In genomic region chr6:7725412-7725811, GRCh38 we compare ENCODE assay signal across 8 cellular contexts. TPM values are rescaled to one million over a fixed set of nuclear protein-coding genes. Genes with fewer than 3 reads are reported as not detected.
DNase-seq lines count a peak whose midpoint lies in the region; ATAC-seq, FAIRE-seq and TF ChIP-seq lines count a peak whose summit lies in the region.

No MANE protein-coding gene starts in this region.

- POLR2A ChIA-PET in CD8-positive, alpha-beta memory T cell (lab: Charles Lee) = no interaction called here
- POLR2A ChIA-PET in PC-9 (lab: Charles Lee; ENCODE audit: unreplicated experiment) = no interaction called here
- POLR2A ChIA-PET in endothelial cell of umbilical vein (lab: Charles Lee) = interaction anchor here (0.6 to 1.6 kb wide), 7 partner anchors 10 to 404 kb away, joined by 3 to 10 read pairs (median 4); no protein-coding TSS in a partner anchor

- DNase-seq in CD8-positive, alpha-beta memory T cell = no peak
- no peak for DNase-seq in PC-9
- DNase-seq in endothelial cell of umbilical vein (ENCODE audit: low read depth, low spot score) = no peak
- DNase-seq in ovary = peak in 1 of 5 donors; percentile 28
- DNase-seq in kidney glomerular epithelial cell (lab: John Stamatoyannopoulos, UW) = no peak
- no peak for DNase-seq in anterior cingulate cortex (lab: John Stamatoyannopoulos, UW)
- DNase-seq in NCI-H69 (lab: John Stamatoyannopoulos, UW) = no peak

- peaks cover 39% of the 10 kb centered on the region for H3K27me3 ChIP-seq in CD8-positive, alpha-beta memory T cell (ENCODE audit: insufficient read depth, low read length, poor library complexity, severe bottlenecking)
- H3K27me3 ChIP-seq in PC-9 (ENCODE audit: insufficient read depth, low read depth) (0 out of 2 replicates have a peak, but pooled peaks cover 4% of the 10 kb centered on the region), endothelial cell of umbilical vein (ENCODE audit: control insufficient read depth in 2 of 2, insufficient read depth in 2 of 2, low read length in 2 of 2) (no peaks in the 10 kb centered on the region), ovary (no peaks in the 10 kb centered on the region)

- H3F3A ChIP-seq in PC-9 (ENCODE audit: insufficient read depth, low read depth) = peaks cover 8% of the 10 kb centered on the region

- H3K4me3 Mint-ChIP-seq in CD8-positive, alpha-beta memory T cell = peak overlapping the region in 6 of 7 donors; percentile 52 to 77 (median 62)

- H3K79me2 ChIP-seq in PC-9 (ENCODE audit: low read depth) = no peaks in the 10 kb centered on the region
- peaks cover 47% of the 10 kb centered on the region for H3K79me2 ChIP-seq in endothelial cell of umbilical vein (ENCODE audit: control insufficient read depth, insufficient read depth, low read length)

- no peak overlapping the region for H3K4me3 ChIP-seq in CD8-positive, alpha-beta memory T cell (ENCODE audit: low read length)
- H3K4me3 ChIP-seq in PC-9 (peak overlapping the region; percentile 71; the same call in 1 of the 2 replicates), endothelial cell of umbilical vein (replicated peaks in 1 of 3; ENCODE audit: insufficient read depth in 1 of 3, low read depth in 1 of 3, low read length in 3 of 3) (peak overlapping the region in 1 of 3 experiments; percentile 21), ovary (peak overlapping the region; percentile 44)

- H3K4me2 ChIP-seq in PC-9 (peak overlapping the region; percentile 89), endothelial cell of umbilical vein (ENCODE audit: insufficient read depth, low read length) (peak overlapping the region; percentile 72)

- no peaks in the 10 kb centered on the region for H3K9me1 ChIP-seq in endothelial cell of umbilical vein (replicated peaks; ENCODE audit: control insufficient read depth, extremely low read depth, insufficient read depth, low read length)

- WGBS in ovary, 3 donors = 27 to 32% (median 30%) methylated on average over 10 of the region's 10 CpGs

- intact Hi-C loops in PC-9 (cut with micrococcal nuclease; ENCODE audit: unreplicated experiment) (loop anchor here (2.0 to 5.0 kb wide), 2 partner anchors 107 to 187 kb away; partner anchors contain the start of gene TXNDC5), endothelial cell of umbilical vein (cut with micrococcal nuclease) (loop anchor here (2.0 kb wide), 1 partner anchor 101 kb away; no protein-coding TSS in a partner anchor), ovary (cut with DNase I) (loop anchor here (5.0 to 10.0 kb wide), 8 partner anchors 57 to 499 kb away; partner anchors contain the start of gene TXNDC5 (in 2 of the 4))

- H3K9ac ChIP-seq in endothelial cell of umbilical vein (replicated peaks; ENCODE audit: extremely low read depth, insufficient read depth, low read length) = peak overlapping the region; percentile 8

- H3K9me2 ChIP-seq in PC-9 (ENCODE audit: insufficient read depth) = no peaks in the 10 kb centered on the region

- no peak for TF ChIP-seq EP300 in ovary (IDR thresholded peaks at IDR 0.05)

- TF ChIP-seq POLR2A in endothelial cell of umbilical vein (IDR thresholded peaks at IDR 0.05; ENCODE audit: low read depth, low read length) (no peak), ovary (IDR thresholded peaks at IDR 0.05) (no peak)

- H3K27me3 Mint-ChIP-seq in CD8-positive, alpha-beta memory T cell = peaks cover 60 to 76% of the 10 kb centered on the region in 2 donors

- no peak for FAIRE-seq in endothelial cell of umbilical vein (lab: Jason Lieb, UNC)

- peaks cover 13 to 26% (median 16%) of the 10 kb centered on the region in 3 donors for H3K4me1 Mint-ChIP-seq in CD8-positive, alpha-beta memory T cell

- no peaks in the 10 kb centered on the region for H3K36me3 Mint-ChIP-seq in CD8-positive, alpha-beta memory T cell

- no peak overlapping the region; the same call in 1 of the 2 replicates for H2AFZ ChIP-seq in PC-9
- peak overlapping the region; percentile 52 for H2AFZ ChIP-seq in endothelial cell of umbilical vein (ENCODE audit: low read depth, low read length)

- dilution Hi-C loops in endothelial cell of umbilical vein (cut with MboI; ENCODE audit: extremely low pct_ligation_motif_present, low sequenced_read_pairs) = no loop called here

- H3K9me3 Mint-ChIP-seq in CD8-positive, alpha-beta memory T cell = peaks cover 0 to 4% (median 0%) of the 10 kb centered on the region in 5 donors

- CTCF ChIA-PET in CD8-positive, alpha-beta memory T cell (lab: Charles Lee) = no interaction called here
- CTCF ChIA-PET in PC-9 (lab: Charles Lee) = no interaction called here
- CTCF ChIA-PET in endothelial cell of umbilical vein (lab: Charles Lee) = interaction anchor here (1.1 to 6.4 kb wide), 11 partner anchors 10 to 334 kb away, joined by 3 to 140 read pairs (median 3); no protein-coding TSS in a partner anchor

- BruUV-seq in PC-9 (replicated peaks; lab: Mats Ljungman, UMichigan) = no TSS peak
- no TSS peak for BruUV-seq in endothelial cell of umbilical vein (replicated peaks; lab: Mats Ljungman, UMichigan)

- no peak overlapping the region for H3K27ac ChIP-seq in CD8-positive, alpha-beta memory T cell (ENCODE audit: low read depth, low read length)
- H3K27ac ChIP-seq in PC-9 (no peak overlapping the region), endothelial cell of umbilical vein (ENCODE audit: insufficient read depth, low read depth, low read length) (no peak overlapping the region), ovary (no peak overlapping the region)

- H3K4me1 ChIP-seq in CD8-positive, alpha-beta memory T cell (ENCODE audit: insufficient read depth, low read length) = peaks cover 11% of the 10 kb centered on the region
- H3K4me1 ChIP-seq in PC-9 (replicated peaks; ENCODE audit: insufficient read depth) (peaks cover 25% of the 10 kb centered on the region), endothelial cell of umbilical vein (ENCODE audit: control insufficient read depth, extremely low read depth, insufficient read depth, low read length) (peaks cover 27% of the 10 kb centered on the region), ovary (ENCODE audit: insufficient read depth) (peaks cover 2% of the 10 kb centered on the region)

- H3K36me3 ChIP-seq in CD8-positive, alpha-beta memory T cell (ENCODE audit: insufficient read depth, low read length) = no peaks in the 10 kb centered on the region
- H3K36me3 ChIP-seq in PC-9 (ENCODE audit: low read depth) (no peaks in the 10 kb centered on the region), endothelial cell of umbilical vein (ENCODE audit: control insufficient read depth in 2 of 2, extremely low read depth in 1 of 2, insufficient read depth in 2 of 2, low read length in 2 of 2) (peaks cover 14% of the 10 kb centered on the region in 2 experiments), ovary (no peaks in the 10 kb centered on the region)

- no peak overlapping the region for H3K27ac Mint-ChIP-seq in CD8-positive, alpha-beta memory T cell

- no peaks in the 10 kb centered on the region for H3K9me3 ChIP-seq in CD8-positive, alpha-beta memory T cell (ENCODE audit: low read length)
- H3K9me3 ChIP-seq in PC-9 (ENCODE audit: insufficient read depth, low read depth) (no peaks in the 10 kb centered on the region), endothelial cell of umbilical vein (replicated peaks; ENCODE audit: control insufficient read depth, insufficient read depth, low read length) (no peaks in the 10 kb centered on the region), ovary (no peaks in the 10 kb centered on the region)

- ATAC-seq in GM18511 (IDR thresholded peaks at IDR 0.05; ENCODE audit: unreplicated experiment) = no peak

- TF ChIP-seq CTCF in PC-9 (conservative IDR thresholded peaks at IDR 0.05) (no peak), endothelial cell of umbilical vein (IDR thresholded peaks at IDR 0.05; ENCODE audit: extremely low read depth in 1 of 2, insufficient read depth in 1 of 2, low read depth in 1 of 2, low read length in 2 of 2) (no peak), ovary (IDR thresholded peaks at IDR 0.05) (no peak)

- no peaks in the 10 kb centered on the region for H4K20me1 ChIP-seq in PC-9 (ENCODE audit: insufficient read depth)
- H4K20me1 ChIP-seq in endothelial cell of umbilical vein (replicated peaks; ENCODE audit: control insufficient read depth, extremely low read depth, insufficient read depth, low read length) = no peaks in the 10 kb centered on the region

TF ChIP-seq in endothelial cell of umbilical vein, 7 proteins besides CTCF, POLR2A, EP300 and RAD21:
- TF ChIP-seq GATA2 (IDR thresholded peaks at IDR 0.05; ENCODE audit: insufficient read depth, insufficient read length, low read depth, low read length) (no peak), JUN (IDR thresholded peaks at IDR 0.05; ENCODE audit: borderline replicate concordance, insufficient read depth, insufficient read length, low read depth) (no peak), MYC (IDR thresholded peaks at IDR 0.05; ENCODE audit: low read depth, low read length) (no peak)

RNA-seq across cellular contexts. Expression of gene BMP6, which starts 0.5 kb away (rescaled TPM):
- total RNA-seq in CD8-positive, alpha-beta memory T cell = not detected
- not detected for polyA plus RNA-seq in CD8-positive, alpha-beta memory T cell
- total RNA-seq in PC-9 (2021) = not detected in 2 replicates
- total RNA-seq in endothelial cell of umbilical vein = 221 and 234 TPM in 2 replicates
- polyA plus RNA-seq in endothelial cell of umbilical vein = 276 and 285 TPM in 2 replicates
- polyA plus RNA-seq in endothelial cell of umbilical vein (2011; cell fraction: cytosol; rRNA removed) = 243 and 254 TPM in 2 replicates
- 202 and 209 TPM in 2 replicates for polyA plus RNA-seq in endothelial cell of umbilical vein (2011; cell fraction: nucleus; rRNA removed)
- 157 and 189 TPM in 2 replicates for polyA plus RNA-seq in endothelial cell of umbilical vein (2012)
- polyA minus RNA-seq in endothelial cell of umbilical vein = 432 and 438 TPM in 2 replicates
- 42.2 TPM for polyA minus RNA-seq in endothelial cell of umbilical vein (2011; cell fraction: cytosol; rRNA and poly(A)+ RNA removed)
- 249 and 278 TPM in 2 replicates for polyA minus RNA-seq in endothelial cell of umbilical vein (2011; cell fraction: nucleus; rRNA and poly(A)+ RNA removed)
- 10 to 100 TPM in 2 of 7 donors, 1 to 10 TPM in 5; 3.4 to 15.9 (median 6.7) TPM for total RNA-seq in ovary
- 10 to 100 TPM; 24.9 to 28.1 TPM for polyA plus RNA-seq in ovary

Comparison
In these comparisons a context has a peak if more than half of its experiments do, and no peak if none do; other contexts are left out.
1. RNA of gene BMP6, which starts 0.5 kb away (total RNA-seq): 221 to 234 TPM in endothelial cell of umbilical vein; 3.4 to 15.9 TPM in ovary, not detected in PC-9 and not detected in CD8-positive, alpha-beta memory T cell; every median in the first group is over 10 times any median in the second.